ENCODE assay signal across 1 cellular context in genomic region chr1:21022279-21023040, GRCh38.
TF ChIP-seq lines count a peak whose summit lies in the region.

No MANE protein-coding gene starts in this region.

TF ChIP-seq in K562, 482 proteins besides CTCF, POLR2A, EP300 and RAD21 (continued from another document and continues in another):
- TF ChIP-seq ZBTB2 (IDR thresholded peaks at IDR 0.05) (peak; percentile 70; the same call in 1 of the 2 replicates), AFF4 (CRISPR knock-in tag; IDR thresholded peaks at IDR 0.05) (no peak), RHOXF2B (CRISPR knock-in tag; conservative IDR thresholded peaks at IDR 0.05) (no peak), WHSC1 (IDR thresholded peaks at IDR 0.05; ENCODE audit: low read length) (no peak), ZNF407 (IDR thresholded peaks at IDR 0.05; ENCODE audit: low read depth) (no peak), KDM5B (IDR thresholded peaks at IDR 0.05; ENCODE audit: insufficient replicate concordance, low read depth, low read length) (no peak), POLR2H (tag; IDR thresholded peaks at IDR 0.05; ENCODE audit: low read depth) (peak; percentile 86), ZNF318 (IDR thresholded peaks at IDR 0.05; ENCODE audit: borderline replicate concordance in 1 of 2, low read depth in 1 of 2) (peak; percentile 86 to 95; a peak in 3 of 4 replicates), TAF1 (IDR thresholded peaks at IDR 0.05; ENCODE audit: control insufficient read depth, extremely low read depth, insufficient read depth, low read length, severe bottlenecking) (no peak), DEAF1 (CRISPR knock-in tag; IDR thresholded peaks at IDR 0.05) (no peak), STAT6 (CRISPR knock-in tag; IDR thresholded peaks at IDR 0.05) (no peak), BRF1 (IDR thresholded peaks at IDR 0.05; ENCODE audit: borderline replicate concordance, extremely low read depth, insufficient read length) (no peak)
